8 cellular contexts compared by ENCODE assay signal in the genomic region with DNA sequence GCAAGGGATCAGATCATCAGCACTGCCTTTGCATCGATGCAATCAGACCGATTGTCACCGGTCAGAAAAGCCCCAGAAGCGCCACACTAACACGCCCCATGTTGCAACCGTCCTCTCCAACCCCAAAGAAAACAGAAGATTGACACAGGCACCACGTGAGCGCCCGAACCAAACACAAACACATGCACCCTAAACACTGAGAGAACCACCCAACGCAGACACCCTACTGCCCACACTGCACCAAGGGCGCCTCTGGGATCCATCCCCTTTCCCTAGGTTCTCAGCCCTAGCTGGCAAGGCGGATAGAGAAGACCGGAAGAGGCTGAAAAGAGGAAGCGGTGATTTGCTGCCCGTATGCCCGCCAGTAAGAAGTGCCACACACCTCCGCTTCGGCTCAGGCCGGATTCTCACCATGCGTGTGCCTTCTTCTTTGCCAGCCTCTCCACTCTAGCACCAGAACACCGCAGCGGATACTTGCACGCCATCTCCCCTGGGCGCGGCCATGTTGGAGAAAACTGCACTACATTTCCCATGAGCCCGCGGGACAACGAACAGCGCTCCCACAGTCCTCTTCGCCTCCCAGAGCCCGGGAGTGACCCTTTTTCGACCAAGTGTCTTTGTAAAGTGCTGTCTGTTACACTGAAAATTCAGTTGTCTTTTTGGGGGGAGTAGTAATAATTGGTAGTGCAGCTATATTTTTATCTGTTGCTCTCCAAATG. TPM values are rescaled to one million over a fixed set of nuclear protein-coding genes. Genes with fewer than 3 reads are reported as not detected.
A peak's percentile ranks its signal among the peaks of the same experiment; 100 is the strongest.
DNase-seq lines count a peak whose midpoint lies in the region; ATAC-seq lines count a peak whose summit lies in the region.

TSS of gene ALKBH8 (minus strand) at position 517 of the 719 bp plus-strand sequence. CDS start 4,842 bp downstream, outside the sequence.

- peak; percentile 81 for DNase-seq in AG08396 (ENCODE audit: low spot score)
- DNase-seq in NCI-H446 (lab: John Stamatoyannopoulos, UW), result peak; percentile 70 to 71
- DNase-seq in activated CD4-positive, alpha-beta T cell treated with anti-CD3 and anti-CD28 coated beads for 24 hours (ENCODE audit: low read depth in 2 of 2), result peak; percentile 62 to 65
- DNase-seq in left lobe of liver (ENCODE audit: low spot score), result peak; percentile 80
- peak; percentile 65 for DNase-seq in stimulated activated CD4-positive, alpha-beta T cell treated with anti-CD3 and anti-CD28 coated beads, Interleukin-2, amount 100 ng/mL, for 4 hours (ENCODE audit: low read depth)

- ATAC-seq in GM18909 (IDR thresholded peaks at IDR 0.05; ENCODE audit: poor library complexity, unreplicated experiment) (peak; percentile 86), HG03139 (IDR thresholded peaks at IDR 0.05; ENCODE audit: unreplicated experiment) (peak; percentile 69), left lobe of liver (peak; percentile 97)

- peak within 1 kb of the TSS; percentile 84 for H3K27ac ChIP-seq in cingulate gyrus (ENCODE audit: low read depth, low read length)

RNA-seq across cellular contexts. Expression of gene ALKBH8, which starts in this region (rescaled TPM):
- total RNA-seq in left lobe of liver, result 3.2 TPM

Comparison
In these comparisons a context has a peak if more than half of its experiments do, and no peak if none do; other contexts are left out.
1. Peak in every context shown above with its lines: DNase-seq, ATAC-seq and H3K27ac ChIP-seq.